In the genomic region with DNA sequence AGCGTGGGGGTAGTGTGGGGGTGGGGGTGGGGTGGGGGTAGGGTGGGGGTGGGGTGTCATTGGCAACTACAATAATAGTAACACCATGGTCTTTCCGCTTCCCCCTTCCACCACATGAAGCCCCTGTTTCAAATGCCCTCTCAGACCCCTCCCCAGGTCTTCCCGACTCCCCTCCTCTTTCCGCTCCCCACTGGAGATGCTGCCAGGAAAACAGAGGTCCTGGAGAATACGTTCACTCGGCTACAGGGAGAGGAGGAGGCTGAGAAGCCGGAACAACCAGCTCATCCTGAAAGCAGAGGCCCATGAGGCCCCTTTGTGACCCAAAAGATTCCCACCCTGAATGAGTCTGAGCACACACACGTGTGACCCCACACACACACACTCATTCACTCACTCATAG, we compare ENCODE assay signal across 1 cellular context.
TF ChIP-seq lines count a peak whose summit lies in the region.

No MANE protein-coding gene starts in this region.

TF ChIP-seq in K562, 482 proteins besides CTCF, POLR2A, EP300 and RAD21 (continued from another document):
- TF ChIP-seq, protein P1, sequence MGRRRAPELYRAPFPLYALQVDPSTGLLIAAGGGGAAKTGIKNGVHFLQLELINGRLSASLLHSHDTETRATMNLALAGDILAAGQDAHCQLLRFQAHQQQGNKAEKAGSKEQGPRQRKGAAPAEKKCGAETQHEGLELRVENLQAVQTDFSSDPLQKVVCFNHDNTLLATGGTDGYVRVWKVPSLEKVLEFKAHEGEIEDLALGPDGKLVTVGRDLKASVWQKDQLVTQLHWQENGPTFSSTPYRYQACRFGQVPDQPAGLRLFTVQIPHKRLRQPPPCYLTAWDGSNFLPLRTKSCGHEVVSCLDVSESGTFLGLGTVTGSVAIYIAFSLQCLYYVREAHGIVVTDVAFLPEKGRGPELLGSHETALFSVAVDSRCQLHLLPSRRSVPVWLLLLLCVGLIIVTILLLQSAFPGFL (CRISPR knock-in tag; IDR thresholded peaks at IDR 0.05) = no peak
